ENCODE assay signal across 6 cellular contexts in genomic region chr1:221343106-221343505, GRCh38.
"Had no signal": no experiment of that assay in that cellular context is flagged by ENCODE, and none has a peak within 500 bp of the region (broad histone marks: within the 10 kb centered on the region; RNA-seq: fewer than 3 reads in every experiment).

No MANE protein-coding gene starts in this region.

- ATAC-seq: GM23338, K562 had no signal

- DNase-seq: H9, HCEC 1CT, IMR-90, KG1 had no signal
